ENCODE assay signal across 14 cellular contexts in genomic region chr6:154197176-154197850, GRCh38.
DNase-seq lines count a peak whose midpoint lies in the region; ATAC-seq and TF ChIP-seq lines count a peak whose summit lies in the region.
"Had no signal": no experiment of that assay in that cellular context is flagged by ENCODE, and none has a peak within 500 bp of the region (broad histone marks: within the 10 kb centered on the region; RNA-seq: fewer than 3 reads in every experiment).

No MANE protein-coding gene starts in this region.

- H3K27ac Mint-ChIP-seq in activated naive CD8-positive, alpha-beta T cell treated with anti-CD3 and anti-CD28 coated beads, Interleukin-2, amount 10 ng/mL, durations not matched to agents 7 days and 5 days, result no peak overlapping the region
- no peak overlapping the region for H3K27ac Mint-ChIP-seq in activated naive CD8-positive, alpha-beta T cell treated with anti-CD3 and anti-CD28 coated beads for 36 hours
- H3K27ac Mint-ChIP-seq in activated CD8-positive, alpha-beta T cell treated with anti-CD3 and anti-CD28 coated beads, Interleukin-2, amount 10 ng/mL, durations not matched to agents 7 days and 5 days, result no peak overlapping the region
- H3K27ac Mint-ChIP-seq in natural killer cell, result peak overlapping the region in 1 of 2 donors; percentile 22
- H3K27ac Mint-ChIP-seq: progenitor cell of endocrine pancreas had no signal

- no peaks in the 10 kb centered on the region for H3K27me3 Mint-ChIP-seq in activated naive CD8-positive, alpha-beta T cell treated with anti-CD3 and anti-CD28 coated beads, Interleukin-2, amount 10 ng/mL, durations not matched to agents 7 days and 5 days
- no peaks in the 10 kb centered on the region for H3K27me3 Mint-ChIP-seq in activated naive CD8-positive, alpha-beta T cell treated with anti-CD3 and anti-CD28 coated beads for 36 hours
- no peaks in the 10 kb centered on the region for H3K27me3 Mint-ChIP-seq in activated CD8-positive, alpha-beta T cell treated with anti-CD3 and anti-CD28 coated beads, Interleukin-2, amount 10 ng/mL, durations not matched to agents 7 days and 5 days (ENCODE audit: low read depth)
- no peaks in the 10 kb centered on the region for H3K27me3 Mint-ChIP-seq in natural killer cell (ENCODE audit: low read depth in 2 of 2)
- H3K27me3 Mint-ChIP-seq: progenitor cell of endocrine pancreas had no signal

- peaks cover 51% of the 10 kb centered on the region for H3K36me3 Mint-ChIP-seq in activated naive CD8-positive, alpha-beta T cell treated with anti-CD3 and anti-CD28 coated beads, Interleukin-2, amount 10 ng/mL, durations not matched to agents 7 days and 5 days
- peaks cover 61% of the 10 kb centered on the region for H3K36me3 Mint-ChIP-seq in activated naive CD8-positive, alpha-beta T cell treated with anti-CD3 and anti-CD28 coated beads for 36 hours
- peaks cover 64% of the 10 kb centered on the region for H3K36me3 Mint-ChIP-seq in activated CD8-positive, alpha-beta T cell treated with anti-CD3 and anti-CD28 coated beads, Interleukin-2, amount 10 ng/mL, durations not matched to agents 7 days and 5 days (ENCODE audit: low read depth)
- peaks cover 37% of the 10 kb centered on the region for H3K36me3 Mint-ChIP-seq in natural killer cell

- TF ChIP-seq CTCF in foreskin keratinocyte (conservative IDR thresholded peaks at IDR 0.05) (no peak), natural killer cell (IDR thresholded peaks at IDR 0.05) (no peak)

- peaks cover 4% of the 10 kb centered on the region for H3K4me1 ChIP-seq in foreskin keratinocyte
- H3K4me1 ChIP-seq: SJSA1 had no signal

- intact Hi-C loops in natural killer cell (cut with micrococcal nuclease), result no loop called here

- peaks cover 9% of the 10 kb centered on the region for H3K9me3 Mint-ChIP-seq in activated naive CD8-positive, alpha-beta T cell treated with anti-CD3 and anti-CD28 coated beads, Interleukin-2, amount 10 ng/mL, durations not matched to agents 7 days and 5 days
- peaks cover 10% of the 10 kb centered on the region for H3K9me3 Mint-ChIP-seq in activated naive CD8-positive, alpha-beta T cell treated with anti-CD3 and anti-CD28 coated beads for 36 hours
- peaks cover 3% of the 10 kb centered on the region for H3K9me3 Mint-ChIP-seq in activated CD8-positive, alpha-beta T cell treated with anti-CD3 and anti-CD28 coated beads, Interleukin-2, amount 10 ng/mL, durations not matched to agents 7 days and 5 days (ENCODE audit: insufficient read depth)
- H3K9me3 Mint-ChIP-seq in natural killer cell, result no peaks in the 10 kb centered on the region

- DNase-seq in activated naive CD8-positive, alpha-beta T cell treated with anti-CD3 and anti-CD28 coated beads, Interleukin-2, amount 10 ng/mL, durations not matched to agents 7 days and 5 days, result no peak
- DNase-seq in activated naive CD8-positive, alpha-beta T cell treated with anti-CD3 and anti-CD28 coated beads for 36 hours, result no peak
- DNase-seq in activated CD8-positive, alpha-beta T cell treated with anti-CD3 and anti-CD28 coated beads, Interleukin-2, amount 10 ng/mL, durations not matched to agents 7 days and 5 days, result no peak
- DNase-seq in foreskin keratinocyte (peak; percentile 34 to 39), NCI-H526 treated with DMSO at 0.1 percent for 48 hours (lab: John Stamatoyannopoulos, UW) (no peak), natural killer cell (no peak)
- no peak for DNase-seq in stimulated activated CD4-positive, alpha-beta T cell treated with anti-CD3 and anti-CD28 coated beads, Interleukin-4, amount 100 ng/mL, for 24 hours
- DNase-seq: activated CD8-positive, alpha-beta memory T cell treated with anti-CD3 and anti-CD28 coated beads for 24 hours; immature natural killer cell; NCI-H2227 treated with DMSO at 0.1 percent for 48 hours had no signal

- POLR2A ChIA-PET in activated naive CD8-positive, alpha-beta T cell treated with anti-CD3 and anti-CD28 coated beads, Interleukin-2, amount 10 ng/mL, durations not matched to agents 7 days and 5 days (lab: Charles Lee), result no interaction called here
- POLR2A ChIA-PET in activated CD8-positive, alpha-beta T cell treated with anti-CD3 and anti-CD28 coated beads, Interleukin-2, amount 10 ng/mL, durations not matched to agents 7 days and 5 days (lab: Charles Lee), result no interaction called here

- no peaks in the 10 kb centered on the region for H3K27me3 ChIP-seq in foreskin keratinocyte
- H3K27me3 ChIP-seq: SJSA1 had no signal

- peak overlapping the region; percentile 10 for H3K4me3 Mint-ChIP-seq in activated naive CD8-positive, alpha-beta T cell treated with anti-CD3 and anti-CD28 coated beads, Interleukin-2, amount 10 ng/mL, durations not matched to agents 7 days and 5 days
- no peak overlapping the region for H3K4me3 Mint-ChIP-seq in activated naive CD8-positive, alpha-beta T cell treated with anti-CD3 and anti-CD28 coated beads for 36 hours
- peak overlapping the region; percentile 20 for H3K4me3 Mint-ChIP-seq in activated CD8-positive, alpha-beta T cell treated with anti-CD3 and anti-CD28 coated beads, Interleukin-2, amount 10 ng/mL, durations not matched to agents 7 days and 5 days
- H3K4me3 Mint-ChIP-seq in natural killer cell, result no peak overlapping the region
- H3K4me3 Mint-ChIP-seq: immature natural killer cell had no signal

- H3K27ac ChIP-seq in foreskin keratinocyte, result no peak overlapping the region
- H3K27ac ChIP-seq: HL-60, SJSA1 had no signal

- peaks cover 6% of the 10 kb centered on the region for H3K4me1 Mint-ChIP-seq in activated naive CD8-positive, alpha-beta T cell treated with anti-CD3 and anti-CD28 coated beads, Interleukin-2, amount 10 ng/mL, durations not matched to agents 7 days and 5 days
- H3K4me1 Mint-ChIP-seq in activated naive CD8-positive, alpha-beta T cell treated with anti-CD3 and anti-CD28 coated beads for 36 hours, result peaks cover 46% of the 10 kb centered on the region
- peaks cover 16% of the 10 kb centered on the region for H3K4me1 Mint-ChIP-seq in activated CD8-positive, alpha-beta T cell treated with anti-CD3 and anti-CD28 coated beads, Interleukin-2, amount 10 ng/mL, durations not matched to agents 7 days and 5 days (ENCODE audit: low read depth)
- H3K4me1 Mint-ChIP-seq in natural killer cell, result peaks cover 39 to 47% of the 10 kb centered on the region in 2 donors

- ATAC-seq in activated naive CD8-positive, alpha-beta T cell treated with anti-CD3 and anti-CD28 coated beads, Interleukin-2, amount 10 ng/mL, durations not matched to agents 7 days and 5 days (ENCODE audit: low read depth), result no peak
- no peak for ATAC-seq in activated CD8-positive, alpha-beta T cell treated with anti-CD3 and anti-CD28 coated beads, Interleukin-2, amount 10 ng/mL, durations not matched to agents 7 days and 5 days
- ATAC-seq in foreskin keratinocyte, result peak; percentile 69
- ATAC-seq in natural killer cell, result no peak
- ATAC-seq in GM18907 (IDR thresholded peaks at IDR 0.05; ENCODE audit: unreplicated experiment), result no peak

- CTCF ChIA-PET in activated CD8-positive, alpha-beta T cell treated with anti-CD3 and anti-CD28 coated beads, Interleukin-2, amount 10 ng/mL, durations not matched to agents 7 days and 5 days (lab: Charles Lee), result interaction anchor here (0.7 to 2.0 kb wide), 8 partner anchors 12 to 174 kb away, joined by 3 to 8 read pairs (median 4); no protein-coding TSS in a partner anchor

Comparison
In these comparisons a context has a peak if more than half of its experiments do, and no peak if none do; other contexts are left out.
1. H3K4me3 Mint-ChIP-seq: peak in activated naive CD8-positive, alpha-beta T cell treated with anti-CD3 and anti-CD28 coated beads, Interleukin-2, amount 10 ng/mL, durations not matched to agents 7 days and 5 days (single experiment) and activated CD8-positive, alpha-beta T cell treated with anti-CD3 and anti-CD28 coated beads, Interleukin-2, amount 10 ng/mL, durations not matched to agents 7 days and 5 days (single experiment); none in activated naive CD8-positive, alpha-beta T cell treated with anti-CD3 and anti-CD28 coated beads for 36 hours (single experiment) and natural killer cell (single experiment).
2. DNase-seq: peak in foreskin keratinocyte (2 of 2); none in activated naive CD8-positive, alpha-beta T cell treated with anti-CD3 and anti-CD28 coated beads, Interleukin-2, amount 10 ng/mL, durations not matched to agents 7 days and 5 days (single experiment), activated naive CD8-positive, alpha-beta T cell treated with anti-CD3 and anti-CD28 coated beads for 36 hours (single experiment), activated CD8-positive, alpha-beta T cell treated with anti-CD3 and anti-CD28 coated beads, Interleukin-2, amount 10 ng/mL, durations not matched to agents 7 days and 5 days (single experiment), stimulated activated CD4-positive, alpha-beta T cell treated with anti-CD3 and anti-CD28 coated beads, Interleukin-4, amount 100 ng/mL, for 24 hours (single experiment), NCI-H526 treated with DMSO at 0.1 percent for 48 hours (single experiment) and natural killer cell (single experiment).